ENCODE assay signal across 13 cellular contexts in the genomic region with DNA sequence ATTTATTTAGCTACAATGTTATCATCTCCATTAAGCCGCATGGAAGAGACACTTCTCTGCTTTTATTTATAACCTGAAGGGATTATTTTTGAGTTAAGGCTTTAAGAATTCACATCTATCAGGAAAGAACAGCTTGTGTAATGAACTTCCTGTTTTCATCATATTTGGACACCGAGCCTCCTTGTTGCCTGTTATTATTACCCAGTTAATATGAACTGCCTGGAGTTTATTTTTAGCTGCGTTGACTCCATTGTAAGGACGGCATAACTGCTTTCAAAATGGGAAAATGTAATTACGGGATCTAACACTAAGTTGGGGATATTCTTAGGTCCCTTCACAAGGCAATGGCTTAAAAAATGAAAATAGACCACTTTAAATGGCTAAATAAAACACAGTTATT.
DNase-seq lines count a peak whose midpoint lies in the region; ATAC-seq and TF ChIP-seq lines count a peak whose summit lies in the region.
"Had no signal": no experiment of that assay in that cellular context is flagged by ENCODE, and none has a peak within 500 bp of the region (broad histone marks: within the 10 kb centered on the region; RNA-seq: fewer than 3 reads in every experiment).

No MANE protein-coding gene starts in this region.

- H3K36me3 ChIP-seq in body of pancreas (replicated peaks in 1 of 2; ENCODE audit: insufficient read depth in 1 of 2, low read depth in 2 of 2) = no peaks in the 10 kb centered on the region
- H3K36me3 ChIP-seq in thoracic aorta = no peaks in the 10 kb centered on the region
- H3K36me3 ChIP-seq: brain microvascular endothelial cell had no signal

- intact Hi-C loops in body of pancreas (cut with DNase I) = no loop called here
- intact Hi-C loops in left ventricle myocardium superior (cut with micrococcal nuclease) = no loop called here
- intact Hi-C loops in CD4-positive, alpha-beta T cell (cut with DNase I, micrococcal nuclease) = no loop called here

- WGBS in body of pancreas, 2 donors = 56 to 63% methylated on average over 5 of the region's 5 CpGs

- no peak for TF ChIP-seq POLR2A in body of pancreas (IDR thresholded peaks at IDR 0.05)

- POLR2A ChIA-PET in CD4-positive, alpha-beta T cell (lab: Charles Lee) = no interaction called here

- H3K4me3 Mint-ChIP-seq in CD4-positive, alpha-beta T cell = no peak overlapping the region

- no peaks in the 10 kb centered on the region for H3K4me1 Mint-ChIP-seq in CD4-positive, alpha-beta T cell (ENCODE audit: low read depth)

- CTCF ChIA-PET in CD4-positive, alpha-beta T cell (lab: Charles Lee) = no interaction called here

- H3K27me3 Mint-ChIP-seq in CD4-positive, alpha-beta T cell = peaks cover 17% of the 10 kb centered on the region

- DNase-seq in SKM-1 treated with dmso at 0.1 percent for 144 hours (lab: John Stamatoyannopoulos, UW; ENCODE audit: unreplicated experiment) (peak; percentile 1), SKM-1 (lab: John Stamatoyannopoulos, UW; ENCODE audit: unreplicated experiment) (no peak), body of pancreas (peak in 1 of 4 donors; percentile 3), left ventricle myocardium superior (no peak), thoracic aorta (ENCODE audit: low spot score) (no peak), anterior cingulate cortex (lab: John Stamatoyannopoulos, UW) (no peak)
- no peak for DNase-seq in CD4-positive, alpha-beta T cell
- DNase-seq: activated effector memory CD4-positive, alpha-beta T cell treated with Interleukin-2 at 50 U/mL for 16 hours; brain microvascular endothelial cell; midbrain; NCI-H510A treated with DMSO at 0.1 percent for 48 hours had no signal

- H3K27ac Mint-ChIP-seq in CD4-positive, alpha-beta T cell = no peak overlapping the region

- TF ChIP-seq CTCF in body of pancreas (IDR thresholded peaks at IDR 0.05) = no peak
- no peak for TF ChIP-seq CTCF in thoracic aorta (IDR thresholded peaks at IDR 0.05)
- no peak for TF ChIP-seq CTCF in CD4-positive, alpha-beta T cell (IDR thresholded peaks at IDR 0.05)

- peak; percentile 40 for ATAC-seq in body of pancreas
- peak; percentile 81 for ATAC-seq in left ventricle myocardium superior
- peak; percentile 67 for ATAC-seq in thoracic aorta (ENCODE audit: insufficient number of reproducible peaks, low FRiP score, low read depth)
- no peak for ATAC-seq in GM21529 (IDR thresholded peaks at IDR 0.05; ENCODE audit: unreplicated experiment)
- ATAC-seq in CD4-positive, alpha-beta T cell (ENCODE audit: poor library complexity) = no peak

- H3K27me3 ChIP-seq in body of pancreas (no peaks in the 10 kb centered on the region), thoracic aorta (replicated peaks; ENCODE audit: insufficient read depth) (no peaks in the 10 kb centered on the region)
- H3K27me3 ChIP-seq in CD4-positive, alpha-beta T cell (ENCODE audit: control insufficient read depth, insufficient read depth, low read length) = no peaks in the 10 kb centered on the region
- H3K27me3 ChIP-seq: brain microvascular endothelial cell had no signal

- H3K9me3 ChIP-seq in body of pancreas (no peaks in the 10 kb centered on the region), thoracic aorta (no peaks in the 10 kb centered on the region)
- no peaks in the 10 kb centered on the region for H3K9me3 ChIP-seq in CD4-positive, alpha-beta T cell (ENCODE audit: control insufficient read depth, low read length)
- H3K9me3 ChIP-seq: A549 had no signal

- H3K4me1 ChIP-seq in body of pancreas = no peaks in the 10 kb centered on the region
- H3K4me1 ChIP-seq in thoracic aorta (ENCODE audit: control insufficient read depth in 1 of 2, low read depth in 2 of 2) = peaks cover 2 to 15% of the 10 kb centered on the region in 2 donors
- H3K4me1 ChIP-seq: A549 had no signal

- H3K27ac ChIP-seq in body of pancreas (no peak overlapping the region), thoracic aorta (peak overlapping the region; percentile 23 to 29)
- H3K27ac ChIP-seq in CD4-positive, alpha-beta T cell (ENCODE audit: low read depth, low read length) = no peak overlapping the region
- H3K27ac ChIP-seq: A549, brain microvascular endothelial cell had no signal

- H3K9me3 Mint-ChIP-seq in CD4-positive, alpha-beta T cell = no peaks in the 10 kb centered on the region

- H3K36me3 Mint-ChIP-seq in CD4-positive, alpha-beta T cell (ENCODE audit: low read depth) = no peaks in the 10 kb centered on the region

- H3K4me3 ChIP-seq in body of pancreas (no peak overlapping the region), thoracic aorta (peak overlapping the region; percentile 41)
- H3K4me3 ChIP-seq: A549 had no signal

Comparison
In these comparisons a context has a peak if more than half of its experiments do, and no peak if none do; other contexts are left out.
1. ATAC-seq: peak in body of pancreas (single experiment), left ventricle myocardium superior (single experiment) and thoracic aorta (single experiment); none in GM21529 (single experiment) and CD4-positive, alpha-beta T cell (single experiment).
2. H3K27ac ChIP-seq: peak in thoracic aorta (2 of 2); none in body of pancreas (0 of 4) and CD4-positive, alpha-beta T cell (single experiment).